In genomic region chr7:98116656-98117461, GRCh38 we compare ENCODE assay signal across 1 cellular context.
TF ChIP-seq lines count a peak whose summit lies in the region.

No MANE protein-coding gene starts in this region.

TF ChIP-seq in HepG2, 621 proteins besides CTCF, POLR2A, EP300 and RAD21 (continued from another document):
- peak; percentile 26; the same call in 1 of the 2 replicates for TF ChIP-seq TFAP4 (IDR thresholded peaks at IDR 0.05; ENCODE audit: borderline replicate concordance, low read depth)
- TF ChIP-seq ARID4A (CRISPR knock-in tag; IDR thresholded peaks at IDR 0.05; ENCODE audit: borderline replicate concordance): 0 out of 2 replicates have a peak, but pooled peaks have one; percentile 52
- peak; percentile 22 for TF ChIP-seq XRCC5 (optimal IDR thresholded peaks at IDR 0.05; ENCODE audit: low read length)
- 0 out of 2 replicates have a peak, but pooled peaks have one; percentile 29 for TF ChIP-seq ZNF761 (CRISPR knock-in tag; conservative IDR thresholded peaks at IDR 0.05)
- TF ChIP-seq ZNF790 (CRISPR knock-in tag; IDR thresholded peaks at IDR 0.05; ENCODE audit: borderline replicate concordance): no peak
- peak; percentile 93 for TF ChIP-seq FOSL2 (CRISPR knock-in tag; IDR thresholded peaks at IDR 0.05)
- peak; percentile 32; the same call in 1 of the 2 replicates for TF ChIP-seq ARID5B (CRISPR knock-in tag; IDR thresholded peaks at IDR 0.05)
- TF ChIP-seq ZNF781 (CRISPR knock-in tag; IDR thresholded peaks at IDR 0.05; ENCODE audit: borderline replicate concordance, not compliant biosample characterization): no peak
- TF ChIP-seq SMARCC2 (IDR thresholded peaks at IDR 0.05): 0 out of 2 replicates have a peak, but pooled peaks have one; percentile 14
